ENCODE assay signal across 11 cellular contexts in the genomic region with DNA sequence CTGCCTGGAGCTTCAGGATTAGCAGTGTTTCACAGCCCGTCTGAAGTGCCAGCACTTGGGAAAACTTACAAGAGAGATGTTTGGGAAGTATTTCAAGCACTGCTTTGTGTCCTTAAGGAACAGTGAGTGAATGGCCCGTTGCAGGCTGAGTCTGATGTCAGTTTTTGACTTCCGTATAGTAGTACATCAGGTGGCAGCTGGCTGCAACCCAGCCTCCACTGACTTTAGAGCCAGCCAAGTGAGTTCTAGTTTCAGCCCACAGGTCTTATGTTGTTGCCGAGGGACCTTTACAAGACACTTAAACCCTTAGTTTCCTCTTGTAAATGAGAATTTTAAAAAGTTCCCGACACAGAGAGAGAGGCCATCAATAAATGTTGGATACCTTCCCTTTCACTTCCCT. TPM values are rescaled to one million over a fixed set of nuclear protein-coding genes. Genes with fewer than 3 reads are reported as not detected.
DNase-seq lines count a peak whose midpoint lies in the region; ATAC-seq and TF ChIP-seq lines count a peak whose summit lies in the region.
"Had no signal": no experiment of that assay in that cellular context is flagged by ENCODE, and none has a peak within 500 bp of the region (broad histone marks: within the 10 kb centered on the region; RNA-seq: fewer than 3 reads in every experiment).

No MANE protein-coding gene starts in this region.

- H3K27me3 Mint-ChIP-seq in WTC11 (ENCODE audit: low read depth) (no peaks in the 10 kb centered on the region), glutamatergic neuron (ENCODE audit: unreplicated experiment) (no peaks in the 10 kb centered on the region)
- H3K27me3 Mint-ChIP-seq: activated naive CD8-positive, alpha-beta T cell treated with anti-CD3 and anti-CD28 coated beads, Interleukin-2, amount 50 U/mL, for 24 hours; effector memory CD8-positive, alpha-beta T cell had no signal

- POLR2A ChIA-PET in WTC11 (lab: Charles Lee) = no interaction called here

- TF ChIP-seq CTCF in WTC11 (IDR thresholded peaks at IDR 0.05) = no peak
- no peak for TF ChIP-seq CTCF in stomach (IDR thresholded peaks at IDR 0.05)
- TF ChIP-seq CTCF in glutamatergic neuron (IDR thresholded peaks at IDR 0.05; ENCODE audit: partially characterized antibody, unreplicated experiment) = no peak

- H3K4me1 ChIP-seq in stomach = peaks cover 0 to 36% (median 24%) of the 10 kb centered on the region in 4 donors

- H3K36me3 Mint-ChIP-seq in WTC11 (peaks cover 7% of the 10 kb centered on the region), glutamatergic neuron (ENCODE audit: unreplicated experiment) (no peaks in the 10 kb centered on the region)

- H3K9me3 ChIP-seq in stomach = no peaks in the 10 kb centered on the region

- H3K4me3 Mint-ChIP-seq in WTC11 = no peak overlapping the region
- no peak overlapping the region for H3K4me3 Mint-ChIP-seq in glutamatergic neuron (ENCODE audit: unreplicated experiment)
- H3K4me3 Mint-ChIP-seq: activated naive CD8-positive, alpha-beta T cell treated with anti-CD3 and anti-CD28 coated beads, Interleukin-2, amount 50 U/mL, for 24 hours; effector memory CD8-positive, alpha-beta T cell had no signal

- CTCF ChIA-PET in WTC11 (lab: Charles Lee) = no interaction called here

- TF ChIP-seq POLR2A in stomach (IDR thresholded peaks at IDR 0.05) = no peak

- peak overlapping the region; percentile 27 for H3K27ac Mint-ChIP-seq in WTC11
- H3K27ac Mint-ChIP-seq in glutamatergic neuron (ENCODE audit: unreplicated experiment) = no peak overlapping the region
- H3K27ac Mint-ChIP-seq: activated naive CD8-positive, alpha-beta T cell treated with anti-CD3 and anti-CD28 coated beads, Interleukin-2, amount 50 U/mL, for 24 hours; effector memory CD8-positive, alpha-beta T cell had no signal

- H3K36me3 ChIP-seq in stomach = no peaks in the 10 kb centered on the region

- no peak overlapping the region for H3K4me3 ChIP-seq in stomach

- 28 to 42% (median 31%) methylated on average over 5 of the region's 5 CpGs for WGBS in stomach, 5 donors

- intact Hi-C loops in stomach (cut with DNase I; ENCODE audit: low total_unique reads) = no loop called here

- DNase-seq in WTC11 (ENCODE audit: low spot score) = no peak
- DNase-seq in stomach = peak; percentile 70
- DNase-seq in pons (ENCODE audit: low spot score) = no peak
- no peak for DNase-seq in glutamatergic neuron
- DNase-seq in epidermal melanocyte (ENCODE audit: insufficient read length, low spot score) = no peak
- DNase-seq: activated naive CD8-positive, alpha-beta T cell treated with anti-CD3 and anti-CD28 coated beads, Interleukin-2, amount 50 U/mL, for 24 hours; effector memory CD8-positive, alpha-beta T cell; EL; NCI-H774 had no signal

- H3K4me1 Mint-ChIP-seq in WTC11 (peaks cover 66% of the 10 kb centered on the region), glutamatergic neuron (ENCODE audit: low read depth, unreplicated experiment) (peaks cover 21% of the 10 kb centered on the region)

- H3K27ac ChIP-seq in stomach = peak overlapping the region in 3 of 5 donors; percentile 7 to 54 (median 46)

- TF ChIP-seq EP300 in stomach (IDR thresholded peaks at IDR 0.05) = no peak

- peak; percentile 73 for ATAC-seq in GM19468 (IDR thresholded peaks at IDR 0.05; ENCODE audit: extremely low read depth, unreplicated experiment)
- ATAC-seq in HG03097 (IDR thresholded peaks at IDR 0.05; ENCODE audit: low FRiP score, unreplicated experiment) = peak; percentile 56
- no peak for ATAC-seq in WTC11
- ATAC-seq: activated naive CD8-positive, alpha-beta T cell treated with anti-CD3 and anti-CD28 coated beads, Interleukin-2, amount 50 U/mL, for 24 hours; effector memory CD8-positive, alpha-beta T cell had no signal

- no peaks in the 10 kb centered on the region for H3K27me3 ChIP-seq in stomach

- H3K9me3 Mint-ChIP-seq in WTC11 (peaks cover 6% of the 10 kb centered on the region), glutamatergic neuron (ENCODE audit: unreplicated experiment) (no peaks in the 10 kb centered on the region)
- H3K9me3 Mint-ChIP-seq: activated naive CD8-positive, alpha-beta T cell treated with anti-CD3 and anti-CD28 coated beads, Interleukin-2, amount 50 U/mL, for 24 hours; effector memory CD8-positive, alpha-beta T cell had no signal

TF ChIP-seq in WTC11, 78 proteins besides CTCF, POLR2A, EP300 and RAD21:
- no peak for TF ChIP-seq JUN (CRISPR knock-in tag; IDR thresholded peaks at IDR 0.05)
- TF ChIP-seq TEAD1 (CRISPR knock-in tag; IDR thresholded peaks at IDR 0.05) = no peak
- TF ChIP-seq, protein P1, sequence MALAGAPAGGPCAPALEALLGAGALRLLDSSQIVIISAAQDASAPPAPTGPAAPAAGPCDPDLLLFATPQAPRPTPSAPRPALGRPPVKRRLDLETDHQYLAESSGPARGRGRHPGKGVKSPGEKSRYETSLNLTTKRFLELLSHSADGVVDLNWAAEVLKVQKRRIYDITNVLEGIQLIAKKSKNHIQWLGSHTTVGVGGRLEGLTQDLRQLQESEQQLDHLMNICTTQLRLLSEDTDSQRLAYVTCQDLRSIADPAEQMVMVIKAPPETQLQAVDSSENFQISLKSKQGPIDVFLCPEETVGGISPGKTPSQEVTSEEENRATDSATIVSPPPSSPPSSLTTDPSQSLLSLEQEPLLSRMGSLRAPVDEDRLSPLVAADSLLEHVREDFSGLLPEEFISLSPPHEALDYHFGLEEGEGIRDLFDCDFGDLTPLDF (CRISPR knock-in tag; IDR thresholded peaks at IDR 0.05) = no peak
- TF ChIP-seq ETV6 (CRISPR knock-in tag; IDR thresholded peaks at IDR 0.05) = no peak
- no peak for TF ChIP-seq ZNF416 (CRISPR knock-in tag; IDR thresholded peaks at IDR 0.05)
- TF ChIP-seq ZNF138 (CRISPR knock-in tag; conservative IDR thresholded peaks at IDR 0.05) = no peak
- no peak for TF ChIP-seq ATF1 (CRISPR knock-in tag; IDR thresholded peaks at IDR 0.05)
- no peak for TF ChIP-seq ESRRA (CRISPR knock-in tag; IDR thresholded peaks at IDR 0.05; ENCODE audit: borderline replicate concordance)
- TF ChIP-seq NFE2L1 (CRISPR knock-in tag; IDR thresholded peaks at IDR 0.05) = no peak
- TF ChIP-seq, protein P2, sequence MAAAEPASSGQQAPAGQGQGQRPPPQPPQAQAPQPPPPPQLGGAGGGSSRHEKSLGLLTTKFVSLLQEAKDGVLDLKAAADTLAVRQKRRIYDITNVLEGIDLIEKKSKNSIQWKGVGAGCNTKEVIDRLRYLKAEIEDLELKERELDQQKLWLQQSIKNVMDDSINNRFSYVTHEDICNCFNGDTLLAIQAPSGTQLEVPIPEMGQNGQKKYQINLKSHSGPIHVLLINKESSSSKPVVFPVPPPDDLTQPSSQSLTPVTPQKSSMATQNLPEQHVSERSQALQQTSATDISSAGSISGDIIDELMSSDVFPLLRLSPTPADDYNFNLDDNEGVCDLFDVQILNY (CRISPR knock-in tag; IDR thresholded peaks at IDR 0.05) = no peak
- TF ChIP-seq NR2C2 (CRISPR knock-in tag; IDR thresholded peaks at IDR 0.05) = no peak
- no peak for TF ChIP-seq FOXJ3 (CRISPR knock-in tag; IDR thresholded peaks at IDR 0.05; ENCODE audit: borderline replicate concordance)

RNA-seq across cellular contexts. Expression of a gene that starts 35.0 kb away (rescaled TPM):
- 74.3 to 85.7 TPM (median 79.2 TPM) in 3 replicates for total RNA-seq in WTC11 (2021)
- total RNA-seq in stomach = 10 to 100 TPM; 12.3 to 72.8 (median 40.4) TPM
- polyA plus RNA-seq in stomach = 10 to 100 TPM; 16.5 to 21.5 (median 20.5) TPM
- total RNA-seq in glutamatergic neuron (ENCODE audit: unreplicated experiment) = 29.9 TPM
